9 cellular contexts compared by ENCODE assay signal in the genomic region with DNA sequence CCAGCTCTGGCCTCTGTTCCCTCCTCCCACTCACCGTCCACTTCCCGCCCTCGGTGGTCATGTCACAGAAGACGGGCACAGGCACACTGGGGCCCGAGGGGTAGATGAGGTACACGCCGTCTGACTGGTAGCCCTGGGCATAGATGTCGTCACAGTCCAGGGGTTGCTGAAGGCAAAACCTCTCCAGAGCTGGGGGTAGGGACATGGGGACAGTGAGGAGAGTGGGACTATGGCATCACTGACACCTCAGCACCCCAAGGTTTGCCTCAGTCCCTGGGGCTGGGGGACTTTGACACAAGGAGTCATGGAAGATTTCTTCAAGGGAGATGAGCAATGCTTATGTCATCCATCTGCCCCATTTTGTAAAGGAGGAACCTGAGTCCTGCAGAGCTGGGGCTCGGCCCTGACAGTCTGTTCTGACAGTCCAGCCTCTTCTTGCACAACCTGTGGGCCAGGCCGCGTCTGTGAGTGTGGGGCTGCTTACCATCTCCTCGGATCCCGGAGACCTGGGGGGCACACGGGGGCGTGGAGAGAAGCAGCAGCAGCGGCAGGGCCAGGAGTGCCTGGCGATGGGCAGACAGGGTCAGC. TPM values are rescaled to one million over a fixed set of nuclear protein-coding genes. Genes with fewer than 3 reads are reported as not detected.
DNase-seq lines count a peak whose midpoint lies in the region; ATAC-seq and TF ChIP-seq lines count a peak whose summit lies in the region.
"Had no signal": no experiment of that assay in that cellular context is flagged by ENCODE, and none has a peak within 500 bp of the region (broad histone marks: within the 10 kb centered on the region; RNA-seq: fewer than 3 reads in every experiment).

No MANE protein-coding gene starts in this region.

- H3K4me3 ChIP-seq in RWPE2 (ENCODE audit: severe bottlenecking) (no peak overlapping the region), fibroblast of villous mesenchyme (ENCODE audit: low read depth, low read length) (peak overlapping the region; percentile 67)

- H3K27me3 ChIP-seq in RWPE2 (ENCODE audit: insufficient read depth, poor library complexity, severe bottlenecking), result no peaks in the 10 kb centered on the region

- H3K4me1 ChIP-seq in RWPE2 (ENCODE audit: insufficient read depth, poor library complexity, severe bottlenecking), result peaks cover 9% of the 10 kb centered on the region

- TF ChIP-seq CTCF in RWPE2 (IDR thresholded peaks at IDR 0.05; ENCODE audit: poor library complexity, severe bottlenecking) (no peak), fibroblast of villous mesenchyme (IDR thresholded peaks at IDR 0.05; ENCODE audit: insufficient read depth, low read depth, low read length) (no peak)

- ATAC-seq in RWPE2 (ENCODE audit: low read depth), result peak; percentile 91
- ATAC-seq in HG03039 (IDR thresholded peaks at IDR 0.05; ENCODE audit: unreplicated experiment), result no peak

- DNase-seq in GM04503 (ENCODE audit: low read depth) (peak; percentile 70), RWPE2 (ENCODE audit: low spot score) (no peak), fibroblast of villous mesenchyme (ENCODE audit: low read depth) (peak; percentile 90), renal cortical epithelial cell (ENCODE audit: low read depth) (peak; percentile 69), NCI-H2081 treated with DMSO at 0.1 percent for 48 hours (lab: John Stamatoyannopoulos, UW) (no peak), SHP77 (lab: John Stamatoyannopoulos, UW) (no peak), hippocampal formation (lab: John Stamatoyannopoulos, UW) (no peak)

- no peaks in the 10 kb centered on the region for H3K9me3 ChIP-seq in RWPE2 (ENCODE audit: severe bottlenecking)

- peak overlapping the region; percentile 6 for H3K27ac ChIP-seq in RWPE2 (ENCODE audit: poor library complexity, severe bottlenecking)

- peaks cover 25% of the 10 kb centered on the region for H3K36me3 ChIP-seq in RWPE2 (ENCODE audit: low read depth)

RNA-seq across cellular contexts. Expression of a gene that starts 0.6 kb away (rescaled TPM):
- total RNA-seq in fibroblast of villous mesenchyme (17.7 and 28.7 TPM in 2 replicates), renal cortical epithelial cell (0.15 TPM in 1 of 2 replicates, not detected in the other)
- total RNA-seq: endothelial cell of umbilical vein had no signal

RNA-seq across cellular contexts. Expression of a gene that starts 8.1 kb away (rescaled TPM):
- 14.7 and 24.2 TPM in 2 replicates for total RNA-seq in fibroblast of villous mesenchyme
- total RNA-seq in renal cortical epithelial cell, result 9.0 and 30.2 TPM in 2 replicates

RNA-seq across cellular contexts. Expression of a gene that starts 23.8 kb away (rescaled TPM):
- total RNA-seq in fibroblast of villous mesenchyme (40.2 and 42.5 TPM in 2 replicates), renal cortical epithelial cell (25.9 and 40.8 TPM in 2 replicates)

RNA-seq across cellular contexts. Expression of a gene that starts 24.7 kb away (rescaled TPM):
- total RNA-seq in fibroblast of villous mesenchyme (0.64 and 0.86 TPM in 2 replicates), renal cortical epithelial cell (not detected in 2 replicates)

Comparison
In these comparisons a context has a peak if more than half of its experiments do, and no peak if none do; other contexts are left out.
1. DNase-seq: peak in GM04503 (single experiment), fibroblast of villous mesenchyme (single experiment) and renal cortical epithelial cell (single experiment); none in RWPE2 (single experiment), NCI-H2081 treated with DMSO at 0.1 percent for 48 hours (single experiment), SHP77 (0 of 2) and hippocampal formation (0 of 2).
2. RNA of a gene that starts 0.6 kb away (total RNA-seq): 17.7 to 28.7 TPM in fibroblast of villous mesenchyme; 0.15 TPM in renal cortical epithelial cell; every median in the first group is over 10 times any median in the second.